ENCODE assay signal across 20 cellular contexts in genomic region chr19:28605501-28606268, GRCh38.
"Had no signal": no experiment of that assay in that cellular context is flagged by ENCODE, and none has a peak within 500 bp of the region (broad histone marks: within the 10 kb centered on the region; RNA-seq: fewer than 3 reads in every experiment).

No MANE protein-coding gene starts in this region.

- DNase-seq: cortex of kidney; dorsolateral prefrontal cortex; effector CD8-positive, alpha-beta T cell; foreskin melanocyte; heart left ventricle; hippocampal formation; mesendoderm; naive B cell; ovary; right cardiac atrium; stimulated activated CD4-positive, alpha-beta T cell treated with anti-CD3 and anti-CD28 coated beads, Interleukin-2, amount 100 ng/mL, for 48 hours; stimulated activated naive CD8-positive, alpha-beta T cell treated with anti-CD3 and anti-CD28 coated beads, Interleukin-15, Interleukin-2, amounts not matched to agents 100 U/mL and 50 U/mL, for 24 hours; thyroid gland; uterus had no signal

- H3K4me1 ChIP-seq: suprapubic skin, thyroid gland, uterus had no signal

- H3K27ac ChIP-seq: dorsolateral prefrontal cortex, heart left ventricle, neutrophil, ovary, suprapubic skin, thyroid gland, uterus had no signal

- ATAC-seq: heart left ventricle; right cardiac atrium; stimulated activated naive CD8-positive, alpha-beta T cell treated with anti-CD3 and anti-CD28 coated beads, Interleukin-15, Interleukin-2, amounts not matched to agents 100 U/mL and 50 U/mL, for 24 hours had no signal

- H3K4me3 Mint-ChIP-seq: naive B cell, nephron, type B pancreatic cell had no signal

- H3K4me1 Mint-ChIP-seq: nephron had no signal

- H3K4me3 ChIP-seq: dorsolateral prefrontal cortex, heart left ventricle, ovary, smooth muscle cell, suprapubic skin, thyroid gland, uterus had no signal

- H3K36me3 ChIP-seq: heart left ventricle, neutrophil, ovary, suprapubic skin, thyroid gland, uterus had no signal

- H3K27me3 ChIP-seq: dorsolateral prefrontal cortex, heart left ventricle, neutrophil, ovary, suprapubic skin, thyroid gland, uterus had no signal

- H3K4me2 ChIP-seq: smooth muscle cell had no signal

- H3K27me3 Mint-ChIP-seq: naive B cell had no signal

- H3K36me3 Mint-ChIP-seq: type B pancreatic cell had no signal

- H3K9me3 ChIP-seq: ovary, thyroid gland, uterus had no signal

- H3K27ac Mint-ChIP-seq: naive B cell, nephron, progenitor cell of endocrine pancreas, type B pancreatic cell had no signal
